1 cellular context compared by ENCODE assay signal in the genomic region with DNA sequence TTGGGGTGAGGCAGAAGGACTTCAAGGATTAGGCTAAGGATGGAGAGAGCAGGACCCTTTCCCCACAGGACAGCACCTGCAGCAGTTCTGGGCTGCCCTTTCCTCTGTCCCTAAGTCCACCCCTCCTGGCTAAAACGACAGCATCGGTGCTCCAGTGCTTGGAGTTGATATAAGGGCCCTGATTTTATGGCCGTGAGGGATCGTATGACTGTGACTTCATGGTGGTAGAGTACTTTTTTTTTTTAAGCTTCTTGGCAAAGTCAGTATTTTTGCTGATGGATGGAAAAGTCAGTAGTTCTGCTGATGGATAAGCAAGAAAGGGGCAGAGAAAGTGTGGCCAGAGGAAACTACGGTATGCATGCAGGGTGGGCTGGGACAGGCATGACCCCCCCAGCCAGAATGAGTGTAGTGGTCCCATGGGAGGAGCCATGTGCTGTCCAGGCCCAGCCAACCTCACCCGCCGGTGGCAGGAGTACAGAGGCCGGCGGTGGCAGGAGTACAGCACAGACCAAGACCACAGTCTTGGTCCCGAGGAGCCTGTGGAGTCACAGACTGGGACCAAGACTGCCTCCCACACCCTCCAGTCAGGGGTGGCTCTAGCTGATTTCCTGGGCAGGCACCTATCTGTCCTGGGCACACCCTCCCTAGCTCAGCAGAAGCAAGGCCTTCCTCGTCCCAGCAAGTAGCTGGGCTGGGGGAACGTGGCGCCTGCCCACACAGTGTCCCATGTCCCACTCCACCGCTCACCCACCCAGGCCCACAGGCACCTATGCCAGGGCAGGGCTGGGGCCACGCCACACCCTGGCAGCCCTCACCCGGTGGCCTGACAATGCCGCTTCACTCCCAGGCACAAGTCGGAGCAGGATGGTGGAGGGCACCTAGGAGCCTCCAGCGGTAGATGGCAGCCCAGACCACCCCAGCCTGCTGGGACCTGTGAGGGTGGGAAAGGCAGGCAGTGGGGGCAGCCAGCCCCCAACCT.
TF ChIP-seq lines count a peak whose summit lies in the region.

No MANE protein-coding gene starts in this region.

TF ChIP-seq in H1, 55 proteins besides CTCF, POLR2A, EP300 and RAD21:
- TF ChIP-seq NANOG (IDR thresholded peaks at IDR 0.05; ENCODE audit: insufficient read depth, low read depth, low read length, poor library complexity, severe bottlenecking): no peak
- no peak for TF ChIP-seq SRF (IDR thresholded peaks at IDR 0.05; ENCODE audit: low read depth, low read length)
- TF ChIP-seq SIX5 (IDR thresholded peaks at IDR 0.05; ENCODE audit: low read depth, low read length): no peak
- TF ChIP-seq GABPA (IDR thresholded peaks at IDR 0.05; ENCODE audit: borderline replicate concordance, insufficient read depth, low read length): no peak
- no peak for TF ChIP-seq SIN3A (conservative IDR thresholded peaks at IDR 0.05 in 1 of 2, IDR thresholded peaks at IDR 0.05 in 1 of 2; ENCODE audit: low read depth in 1 of 2, low read length in 2 of 2)
- no peak for TF ChIP-seq POLR2AphosphoS5 (IDR thresholded peaks at IDR 0.05; ENCODE audit: low read depth, low read length)
- TF ChIP-seq CTBP2 (IDR thresholded peaks at IDR 0.05; ENCODE audit: borderline replicate concordance, insufficient read depth, insufficient read length, low read length): no peak
- TF ChIP-seq YY1 (IDR thresholded peaks at IDR 0.05; ENCODE audit: low read depth, low read length): no peak
- TF ChIP-seq RBBP5 (IDR thresholded peaks at IDR 0.05; ENCODE audit: borderline replicate concordance, low read depth, low read length): no peak
- TF ChIP-seq SAP30 (IDR thresholded peaks at IDR 0.05; ENCODE audit: insufficient read depth, insufficient replicate concordance, low read length): no peak
